In the genomic region with DNA sequence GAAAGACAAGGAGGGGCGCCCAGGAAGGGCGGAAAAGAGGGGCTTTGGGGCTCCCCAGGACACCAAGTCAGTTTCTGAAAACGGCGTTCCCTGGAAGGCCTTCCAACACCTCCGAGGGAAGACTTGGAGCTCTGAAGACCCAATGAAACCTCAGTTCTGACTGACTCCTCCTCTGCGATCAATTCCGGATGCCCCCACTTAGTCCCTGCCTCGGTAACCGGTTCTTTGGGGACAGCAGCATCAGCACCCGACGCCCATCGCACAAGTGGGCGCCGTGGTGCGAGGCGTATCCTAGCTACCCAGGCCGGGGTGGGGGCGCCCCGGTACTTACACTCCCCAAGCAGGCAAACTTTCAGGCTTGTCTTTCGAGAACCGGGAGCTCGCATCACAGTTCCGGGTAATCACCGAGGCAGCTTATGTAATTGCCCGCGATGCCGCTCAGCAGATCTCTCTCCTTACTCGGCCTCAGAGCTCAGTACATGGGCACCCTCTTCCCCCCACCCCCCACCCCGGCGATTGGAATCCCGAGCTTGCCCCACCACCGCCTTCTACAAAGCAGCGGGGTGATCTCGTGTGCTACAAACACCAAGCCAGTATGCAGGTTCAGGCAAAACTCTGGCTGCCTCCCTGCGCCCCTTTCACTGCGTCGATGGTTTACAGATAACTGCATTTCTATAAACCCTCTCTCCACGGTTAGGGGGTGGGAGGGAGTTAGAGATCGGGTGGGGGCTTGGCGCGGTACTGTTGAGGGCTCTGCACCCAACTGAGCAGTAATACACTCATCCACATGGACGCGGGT, we compare ENCODE assay signal across 10 cellular contexts. TPM values are rescaled to one million over a fixed set of nuclear protein-coding genes. Genes with fewer than 3 reads are reported as not detected.
A peak's percentile ranks its signal among the peaks of the same experiment; 100 is the strongest.
DNase-seq lines count a peak whose midpoint lies in the region; ATAC-seq and TF ChIP-seq lines count a peak whose summit lies in the region.
"Had no signal": no experiment of that assay in that cellular context is flagged by ENCODE, and none has a peak within 500 bp of the region (broad histone marks: within the 10 kb centered on the region; RNA-seq: fewer than 3 reads in every experiment).

No MANE protein-coding gene starts in this region.

- DNase-seq in GM06990 (ENCODE audit: extremely low read depth, insufficient read length) (peak; percentile 25), NT2/D1 (ENCODE audit: low read depth, low spot score) (no peak), foreskin keratinocyte (peak in 1 of 2 donors; percentile 68), prostate gland (ENCODE audit: low spot score) (no peak), natural killer cell (no peak)
- DNase-seq in activated CD4-positive, alpha-beta T cell treated with anti-CD3 and anti-CD28 coated beads, Interleukin-2, amount 10 ng/mL, durations not matched to agents 7 days and 5 days = no peak

- H3K9me3 ChIP-seq in NT2/D1 (ENCODE audit: insufficient read depth, low read length) (no peaks in the 10 kb centered on the region), prostate gland (no peaks in the 10 kb centered on the region)

- peaks cover 2% of the 10 kb centered on the region for H3K4me1 ChIP-seq in NT2/D1 (ENCODE audit: insufficient read depth, insufficient read length)
- H3K4me1 ChIP-seq in foreskin keratinocyte = peaks cover 10% of the 10 kb centered on the region
- H3K4me1 ChIP-seq in prostate gland (replicated peaks) = peaks cover 6% of the 10 kb centered on the region

- POLR2A ChIA-PET in activated CD4-positive, alpha-beta T cell treated with anti-CD3 and anti-CD28 coated beads, Interleukin-2, amount 10 ng/mL, durations not matched to agents 7 days and 5 days (lab: Charles Lee) = no interaction called here

- ATAC-seq in foreskin keratinocyte (peak; percentile 2), GM21529 (IDR thresholded peaks at IDR 0.05; ENCODE audit: unreplicated experiment) (no peak), GM18519 (IDR thresholded peaks at IDR 0.05; ENCODE audit: low FRiP score, unreplicated experiment) (no peak), natural killer cell (no peak)

- 3% methylated on average over 42 of the region's 43 CpGs for WGBS in prostate gland

- H3K27ac Mint-ChIP-seq in activated CD4-positive, alpha-beta T cell treated with anti-CD3 and anti-CD28 coated beads, Interleukin-2, amount 10 ng/mL, durations not matched to agents 7 days and 5 days = no peak overlapping the region
- no peak overlapping the region for H3K27ac Mint-ChIP-seq in natural killer cell

- CTCF ChIA-PET in activated CD4-positive, alpha-beta T cell treated with anti-CD3 and anti-CD28 coated beads, Interleukin-2, amount 10 ng/mL, durations not matched to agents 7 days and 5 days (lab: Charles Lee) = no interaction called here

- H3K27me3 Mint-ChIP-seq in activated CD4-positive, alpha-beta T cell treated with anti-CD3 and anti-CD28 coated beads, Interleukin-2, amount 10 ng/mL, durations not matched to agents 7 days and 5 days = peaks cover 79% of the 10 kb centered on the region
- H3K27me3 Mint-ChIP-seq in natural killer cell (ENCODE audit: low read depth in 2 of 2) = peaks cover 49 to 61% of the 10 kb centered on the region in 2 donors

- H3K27ac ChIP-seq in foreskin keratinocyte (peak overlapping the region; percentile 96), prostate gland (no peak overlapping the region)

- H3K36me3 ChIP-seq in GM06990 (ENCODE audit: control insufficient read depth, insufficient read depth, low read length) (no peaks in the 10 kb centered on the region), NT2/D1 (ENCODE audit: insufficient read depth, insufficient read length, low read length) (no peaks in the 10 kb centered on the region), prostate gland (no peaks in the 10 kb centered on the region)

- intact Hi-C loops in prostate gland (cut with DNase I) (loop anchor here (5.0 kb wide), 1 partner anchor 202 kb away; no protein-coding TSS in a partner anchor), natural killer cell (cut with micrococcal nuclease) (no loop called here)

- TF ChIP-seq POLR2A in prostate gland (IDR thresholded peaks at IDR 0.05) = no peak

- no peak for TF ChIP-seq CTCF in GM06990 (IDR thresholded peaks at IDR 0.05; ENCODE audit: insufficient read depth, low read length, poor library complexity, severe bottlenecking)
- TF ChIP-seq CTCF in foreskin keratinocyte (conservative IDR thresholded peaks at IDR 0.05) = no peak
- TF ChIP-seq CTCF in prostate gland (IDR thresholded peaks at IDR 0.05) = no peak
- no peak for TF ChIP-seq CTCF in natural killer cell (IDR thresholded peaks at IDR 0.05)

- H3K9ac ChIP-seq in NT2/D1 (ENCODE audit: insufficient read length, low read depth) = peak overlapping the region; percentile 94

- no peak overlapping the region for H3K4me3 Mint-ChIP-seq in activated CD4-positive, alpha-beta T cell treated with anti-CD3 and anti-CD28 coated beads, Interleukin-2, amount 10 ng/mL, durations not matched to agents 7 days and 5 days
- no peak overlapping the region for H3K4me3 Mint-ChIP-seq in natural killer cell

- no peaks in the 10 kb centered on the region for H3K36me3 Mint-ChIP-seq in activated CD4-positive, alpha-beta T cell treated with anti-CD3 and anti-CD28 coated beads, Interleukin-2, amount 10 ng/mL, durations not matched to agents 7 days and 5 days (ENCODE audit: low read depth)
- H3K36me3 Mint-ChIP-seq in natural killer cell = peaks cover 15% of the 10 kb centered on the region

- H3K27me3 ChIP-seq in GM06990 (replicated peaks; ENCODE audit: control insufficient read depth, insufficient read depth, low read length) (peaks cover 8% of the 10 kb centered on the region), NT2/D1 (ENCODE audit: insufficient read depth, insufficient read length) (peaks cover 22% of the 10 kb centered on the region), foreskin keratinocyte (no peaks in the 10 kb centered on the region), prostate gland (replicated peaks; ENCODE audit: insufficient read depth) (no peaks in the 10 kb centered on the region)

- no peaks in the 10 kb centered on the region for H3K9me3 Mint-ChIP-seq in activated CD4-positive, alpha-beta T cell treated with anti-CD3 and anti-CD28 coated beads, Interleukin-2, amount 10 ng/mL, durations not matched to agents 7 days and 5 days
- peaks cover 6 to 9% of the 10 kb centered on the region in 2 donors for H3K9me3 Mint-ChIP-seq in natural killer cell

- H3K4me3 ChIP-seq in GM06990 (replicated peaks; ENCODE audit: low read depth, low read length) (peak overlapping the region; percentile 14; the same call in 1 of the 2 replicates), NT2/D1 (ENCODE audit: insufficient read length, low read depth) (peak overlapping the region; percentile 80), prostate gland (peak overlapping the region; percentile 27)
- H3K4me3 ChIP-seq: K562, lung had no signal

- peaks cover 8% of the 10 kb centered on the region for H3K4me1 Mint-ChIP-seq in activated CD4-positive, alpha-beta T cell treated with anti-CD3 and anti-CD28 coated beads, Interleukin-2, amount 10 ng/mL, durations not matched to agents 7 days and 5 days
- H3K4me1 Mint-ChIP-seq in natural killer cell = peaks cover 0 to 7% of the 10 kb centered on the region in 2 donors

RNA-seq across cellular contexts. Expression of gene TENM4, which starts 2.0 kb away (rescaled TPM):
- total RNA-seq in foreskin keratinocyte = 16.8 and 25.1 TPM in 2 replicates
- 1.3 and 1.7 TPM in 2 replicates for polyA plus RNA-seq in foreskin keratinocyte
- 1 to 10 TPM; 2.6 to 6.8 TPM for total RNA-seq in prostate gland
- total RNA-seq in activated CD4-positive, alpha-beta T cell treated with anti-CD3 and anti-CD28 coated beads, Interleukin-2, amount 10 ng/mL, durations not matched to agents 7 days and 5 days = not detected
- under 1 TPM in 2 of 3 donors, not detected in 1; 0.63 to 0.75 TPM for total RNA-seq in natural killer cell
- polyA plus RNA-seq: K562 had no signal

Comparison
In these comparisons a context has a peak if more than half of its experiments do, and no peak if none do; other contexts are left out.
1. H3K4me3 ChIP-seq: peak in every context shown above with its lines; median percentile 80 in NT2/D1; 27 in prostate gland; 14 in GM06990.